ENCODE assay signal across 28 cellular contexts in the genomic region with DNA sequence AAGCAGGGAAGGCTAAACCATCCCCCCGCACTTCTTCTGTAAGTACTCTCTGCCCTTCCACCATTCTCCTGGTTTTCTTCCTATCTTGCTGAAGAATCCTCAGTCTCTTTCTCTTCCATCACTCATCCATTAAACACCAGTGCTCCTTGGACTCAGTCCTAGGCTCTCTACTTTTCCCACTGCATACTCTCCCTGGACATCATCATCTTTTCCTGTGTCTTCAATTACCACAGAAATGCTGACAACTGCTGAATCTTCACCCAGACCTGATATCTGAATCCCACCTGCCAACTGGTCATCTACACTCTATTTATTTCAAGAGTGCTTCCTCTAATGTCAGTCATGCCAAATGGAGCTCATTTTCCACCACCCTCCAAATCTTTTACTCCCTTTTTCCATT. TPM values are rescaled to one million over a fixed set of nuclear protein-coding genes. Genes with fewer than 3 reads are reported as not detected.
DNase-seq lines count a peak whose midpoint lies in the region; ATAC-seq and TF ChIP-seq lines count a peak whose summit lies in the region.
"Had no signal": no experiment of that assay in that cellular context is flagged by ENCODE, and none has a peak within 500 bp of the region (broad histone marks: within the 10 kb centered on the region; RNA-seq: fewer than 3 reads in every experiment).

No MANE protein-coding gene starts in this region.

- in situ Hi-C loops in G401 (cut with HindIII; ENCODE audit: low sequenced_read_pairs), result no loop called here

- H3K9me3 ChIP-seq in CD8-positive, alpha-beta T cell (ENCODE audit: low read length), result no peaks in the 10 kb centered on the region
- no peaks in the 10 kb centered on the region for H3K9me3 ChIP-seq in neutrophil
- H3K9me3 ChIP-seq: adrenal gland, heart left ventricle, SK-N-SH, transverse colon had no signal

- DNase-seq in activated CD4-positive, alpha-beta T cell treated with anti-CD3 and anti-CD28 coated beads for 36 hours, result no peak
- DNase-seq in activated CD4-positive, alpha-beta T cell treated with anti-CD3 and anti-CD28 coated beads, Interleukin-2, amount 10 ng/mL, durations not matched to agents 7 days and 5 days, result no peak
- DNase-seq in CD8-positive, alpha-beta T cell, result no peak
- DNase-seq in activated naive CD8-positive, alpha-beta T cell treated with anti-CD3 and anti-CD28 coated beads, Interleukin-2, amount 50 U/mL, for 24 hours, result no peak
- no peak for DNase-seq in cerebellum (ENCODE audit: low spot score)
- DNase-seq in G401 (ENCODE audit: low spot score), result no peak
- DNase-seq: 8988T; activated T-cell treated with anti-CD3 and anti-CD28 coated beads, Interleukin-2, amount 50 U/mL, for 72 hours; adrenal gland; brain microvascular endothelial cell; Calu3; effector memory CD4-positive, alpha-beta T cell; erythroblast; heart left ventricle; KBM-7; MM.1S; NCI-H1417; NCI-H446; OCI-M1; SK-N-SH; stimulated activated CD4-positive, alpha-beta T cell treated with anti-CD3 and anti-CD28 coated beads, Interleukin-12 subunit alpha, Interleukin-12 subunit beta, amount 100 ng/mL, for 4 hours; stimulated activated CD4-positive, alpha-beta T cell treated with anti-CD3 and anti-CD28 coated beads, Interleukin-4, amount 100 ng/mL, for 24 hours; stimulated activated naive CD4-positive, alpha-beta T cell; T-helper 9 cell; transverse colon had no signal

- CTCF ChIA-PET in activated CD4-positive, alpha-beta T cell treated with anti-CD3 and anti-CD28 coated beads for 36 hours (lab: Charles Lee), result no interaction called here
- CTCF ChIA-PET in activated CD4-positive, alpha-beta T cell treated with anti-CD3 and anti-CD28 coated beads, Interleukin-2, amount 10 ng/mL, durations not matched to agents 7 days and 5 days (lab: Charles Lee), result interaction anchor here (0.7 to 1.1 kb wide), 2 partner anchors 13 to 41 kb away, joined by 3 to 5 read pairs; no protein-coding TSS in a partner anchor
- CTCF ChIA-PET in CD8-positive, alpha-beta T cell (lab: Charles Lee), result no interaction called here

- H3K9me3 Mint-ChIP-seq in activated CD4-positive, alpha-beta T cell treated with anti-CD3 and anti-CD28 coated beads for 36 hours (ENCODE audit: low read depth), result no peaks in the 10 kb centered on the region
- H3K9me3 Mint-ChIP-seq in activated CD4-positive, alpha-beta T cell treated with anti-CD3 and anti-CD28 coated beads, Interleukin-2, amount 10 ng/mL, durations not matched to agents 7 days and 5 days, result no peaks in the 10 kb centered on the region
- no peaks in the 10 kb centered on the region for H3K9me3 Mint-ChIP-seq in CD8-positive, alpha-beta T cell
- no peaks in the 10 kb centered on the region for H3K9me3 Mint-ChIP-seq in activated naive CD8-positive, alpha-beta T cell treated with anti-CD3 and anti-CD28 coated beads, Interleukin-2, amount 50 U/mL, for 24 hours
- H3K9me3 Mint-ChIP-seq: activated T-cell treated with anti-CD3 and anti-CD28 coated beads, Interleukin-2, amount 50 U/mL, for 72 hours had no signal

- H3K4me3 ChIP-seq in CD8-positive, alpha-beta T cell (ENCODE audit: low read depth, low read length), result no peak overlapping the region
- no peak overlapping the region for H3K4me3 ChIP-seq in neutrophil (ENCODE audit: low read depth in 1 of 2, low read length in 1 of 2)
- H3K4me3 ChIP-seq: adrenal gland, heart left ventricle, transverse colon had no signal

- peaks cover 33% of the 10 kb centered on the region for H3K36me3 ChIP-seq in CD8-positive, alpha-beta T cell (ENCODE audit: insufficient read depth, low read length)
- H3K36me3 ChIP-seq in neutrophil, result peaks cover 97% of the 10 kb centered on the region

- no peak for TF ChIP-seq CTCF in CD8-positive, alpha-beta T cell (IDR thresholded peaks at IDR 0.05)
- no peak for TF ChIP-seq CTCF in neutrophil (IDR thresholded peaks at IDR 0.05)

- no peak overlapping the region for H3K27ac ChIP-seq in CD8-positive, alpha-beta T cell (ENCODE audit: low read depth, low read length)
- peak overlapping the region; percentile 8 for H3K27ac ChIP-seq in neutrophil
- H3K27ac ChIP-seq: adrenal gland, brain microvascular endothelial cell, heart left ventricle, transverse colon had no signal

- no peaks in the 10 kb centered on the region for H3K27me3 ChIP-seq in CD8-positive, alpha-beta T cell (ENCODE audit: insufficient read depth, low read length)
- no peaks in the 10 kb centered on the region for H3K27me3 ChIP-seq in neutrophil
- H3K27me3 ChIP-seq: adrenal gland, brain microvascular endothelial cell, heart left ventricle, transverse colon had no signal

- no peaks in the 10 kb centered on the region for H3K27me3 Mint-ChIP-seq in activated CD4-positive, alpha-beta T cell treated with anti-CD3 and anti-CD28 coated beads for 36 hours
- H3K27me3 Mint-ChIP-seq in activated CD4-positive, alpha-beta T cell treated with anti-CD3 and anti-CD28 coated beads, Interleukin-2, amount 10 ng/mL, durations not matched to agents 7 days and 5 days, result no peaks in the 10 kb centered on the region
- H3K27me3 Mint-ChIP-seq in CD8-positive, alpha-beta T cell (ENCODE audit: low read depth), result no peaks in the 10 kb centered on the region
- H3K27me3 Mint-ChIP-seq in activated naive CD8-positive, alpha-beta T cell treated with anti-CD3 and anti-CD28 coated beads, Interleukin-2, amount 50 U/mL, for 24 hours, result no peaks in the 10 kb centered on the region
- H3K27me3 Mint-ChIP-seq: B cell had no signal

- H3K4me1 Mint-ChIP-seq in activated CD4-positive, alpha-beta T cell treated with anti-CD3 and anti-CD28 coated beads for 36 hours, result peaks cover 19% of the 10 kb centered on the region
- no peaks in the 10 kb centered on the region for H3K4me1 Mint-ChIP-seq in activated CD4-positive, alpha-beta T cell treated with anti-CD3 and anti-CD28 coated beads, Interleukin-2, amount 10 ng/mL, durations not matched to agents 7 days and 5 days
- H3K4me1 Mint-ChIP-seq in CD8-positive, alpha-beta T cell (ENCODE audit: low read depth), result peaks cover 7% of the 10 kb centered on the region
- peaks cover 29% of the 10 kb centered on the region for H3K4me1 Mint-ChIP-seq in activated naive CD8-positive, alpha-beta T cell treated with anti-CD3 and anti-CD28 coated beads, Interleukin-2, amount 50 U/mL, for 24 hours
- H3K4me1 Mint-ChIP-seq: B cell had no signal

- POLR2A ChIA-PET in activated CD4-positive, alpha-beta T cell treated with anti-CD3 and anti-CD28 coated beads for 36 hours (lab: Charles Lee), result no interaction called here
- POLR2A ChIA-PET in activated CD4-positive, alpha-beta T cell treated with anti-CD3 and anti-CD28 coated beads, Interleukin-2, amount 10 ng/mL, durations not matched to agents 7 days and 5 days (lab: Charles Lee), result no interaction called here
- POLR2A ChIA-PET in CD8-positive, alpha-beta T cell (lab: Charles Lee), result no interaction called here

- no peaks in the 10 kb centered on the region for H3K4me1 ChIP-seq in CD8-positive, alpha-beta T cell (ENCODE audit: insufficient read depth, low read length)
- no peaks in the 10 kb centered on the region for H3K4me1 ChIP-seq in neutrophil (ENCODE audit: control insufficient read depth in 1 of 2, insufficient read depth in 1 of 2, low read depth in 1 of 2, low read length in 1 of 2)
- H3K4me1 ChIP-seq: adrenal gland, heart left ventricle, transverse colon had no signal

- intact Hi-C loops in activated CD4-positive, alpha-beta T cell treated with anti-CD3 and anti-CD28 coated beads for 36 hours (cut with DNase I, micrococcal nuclease), result no loop called here
- intact Hi-C loops in CD8-positive, alpha-beta T cell (cut with DNase I, micrococcal nuclease), result no loop called here

- H3K27ac Mint-ChIP-seq in activated CD4-positive, alpha-beta T cell treated with anti-CD3 and anti-CD28 coated beads for 36 hours, result peak overlapping the region; percentile 78
- H3K27ac Mint-ChIP-seq in activated CD4-positive, alpha-beta T cell treated with anti-CD3 and anti-CD28 coated beads, Interleukin-2, amount 10 ng/mL, durations not matched to agents 7 days and 5 days, result no peak overlapping the region
- peak overlapping the region; percentile 77 for H3K27ac Mint-ChIP-seq in CD8-positive, alpha-beta T cell
- peak overlapping the region; percentile 30 for H3K27ac Mint-ChIP-seq in activated naive CD8-positive, alpha-beta T cell treated with anti-CD3 and anti-CD28 coated beads, Interleukin-2, amount 50 U/mL, for 24 hours
- H3K27ac Mint-ChIP-seq: B cell had no signal

- peaks cover 57% of the 10 kb centered on the region for H3K36me3 Mint-ChIP-seq in activated CD4-positive, alpha-beta T cell treated with anti-CD3 and anti-CD28 coated beads for 36 hours (ENCODE audit: low read depth)
- H3K36me3 Mint-ChIP-seq in activated CD4-positive, alpha-beta T cell treated with anti-CD3 and anti-CD28 coated beads, Interleukin-2, amount 10 ng/mL, durations not matched to agents 7 days and 5 days (ENCODE audit: low read depth), result peaks cover 63% of the 10 kb centered on the region
- peaks cover 79% of the 10 kb centered on the region for H3K36me3 Mint-ChIP-seq in CD8-positive, alpha-beta T cell
- H3K36me3 Mint-ChIP-seq in activated naive CD8-positive, alpha-beta T cell treated with anti-CD3 and anti-CD28 coated beads, Interleukin-2, amount 50 U/mL, for 24 hours (ENCODE audit: low read depth), result peaks cover 60% of the 10 kb centered on the region

- H3K4me3 Mint-ChIP-seq in activated CD4-positive, alpha-beta T cell treated with anti-CD3 and anti-CD28 coated beads for 36 hours, result no peak overlapping the region
- no peak overlapping the region for H3K4me3 Mint-ChIP-seq in activated CD4-positive, alpha-beta T cell treated with anti-CD3 and anti-CD28 coated beads, Interleukin-2, amount 10 ng/mL, durations not matched to agents 7 days and 5 days
- H3K4me3 Mint-ChIP-seq in CD8-positive, alpha-beta T cell, result no peak overlapping the region
- H3K4me3 Mint-ChIP-seq in activated naive CD8-positive, alpha-beta T cell treated with anti-CD3 and anti-CD28 coated beads, Interleukin-2, amount 50 U/mL, for 24 hours, result no peak overlapping the region
- H3K4me3 Mint-ChIP-seq: activated T-cell treated with anti-CD3 and anti-CD28 coated beads, Interleukin-2, amount 50 U/mL, for 72 hours; B cell had no signal

- ATAC-seq in activated CD4-positive, alpha-beta T cell treated with anti-CD3 and anti-CD28 coated beads for 36 hours, result no peak
- no peak for ATAC-seq in CD8-positive, alpha-beta T cell
- no peak for ATAC-seq in activated naive CD8-positive, alpha-beta T cell treated with anti-CD3 and anti-CD28 coated beads, Interleukin-2, amount 50 U/mL, for 24 hours
- no peak for ATAC-seq in HG03159 (IDR thresholded peaks at IDR 0.05; ENCODE audit: unreplicated experiment)
- ATAC-seq: activated T-cell treated with anti-CD3 and anti-CD28 coated beads, Interleukin-2, amount 50 U/mL, for 72 hours; heart left ventricle had no signal

RNA-seq across cellular contexts. Expression of a gene that starts 53.8 kb away (rescaled TPM):
- total RNA-seq in activated CD4-positive, alpha-beta T cell treated with anti-CD3 and anti-CD28 coated beads for 36 hours, result 100 to 1,000 TPM in 1 of 2 experiments, 10 to 100 TPM in 1; 92.0 to 102 TPM
- 100 to 1,000 TPM; 276 to 321 TPM for total RNA-seq in activated CD4-positive, alpha-beta T cell treated with anti-CD3 and anti-CD28 coated beads, Interleukin-2, amount 10 ng/mL, durations not matched to agents 7 days and 5 days
- 100 to 1,000 TPM; 137 to 138 TPM for total RNA-seq in CD8-positive, alpha-beta T cell
- 320 TPM for total RNA-seq in cerebellum
- total RNA-seq in G401 (2014; rRNA removed; shearing (Covaris generic)), result 64.1 and 119 TPM in 2 replicates
